Comparison of ENCODE assay signal across 8 cellular contexts in genomic region chr16:88454315-88455057, GRCh38. TPM values are rescaled to one million over a fixed set of nuclear protein-coding genes. Genes with fewer than 3 reads are reported as not detected.
DNase-seq lines count a peak whose midpoint lies in the region; ATAC-seq and TF ChIP-seq lines count a peak whose summit lies in the region.

No MANE protein-coding gene starts in this region.

- H3K36me3 Mint-ChIP-seq in CD8-positive, alpha-beta T cell = peaks cover 3% of the 10 kb centered on the region
- H3K36me3 Mint-ChIP-seq in activated naive CD4-positive, alpha-beta T cell treated with anti-CD3 and anti-CD28 coated beads, Interleukin-2, amount 50 U/mL, for 72 hours = peaks cover 0 to 8% of the 10 kb centered on the region in 2 donors
- peaks cover 0 to 4% of the 10 kb centered on the region in 2 donors for H3K36me3 Mint-ChIP-seq in stimulated activated naive B cell treated with anti-CD40 and anti-IgM and Interleukin-4, amounts not matched to agents 10 μg/mL and 1 μg/mL and 100 μg/mL, for 72 hours

- no peak overlapping the region for H2AFZ ChIP-seq in Karpas-422 (ENCODE audit: low read length)

- no peaks in the 10 kb centered on the region for H3K9me3 ChIP-seq in CD8-positive, alpha-beta T cell (ENCODE audit: low read length)
- H3K9me3 ChIP-seq in Karpas-422 (ENCODE audit: low read length) = no peaks in the 10 kb centered on the region

- no peaks in the 10 kb centered on the region for H3K9me3 Mint-ChIP-seq in CD8-positive, alpha-beta T cell
- no peaks in the 10 kb centered on the region for H3K9me3 Mint-ChIP-seq in activated naive CD4-positive, alpha-beta T cell treated with anti-CD3 and anti-CD28 coated beads, Interleukin-2, amount 50 U/mL, for 72 hours
- no peaks in the 10 kb centered on the region for H3K9me3 Mint-ChIP-seq in stimulated activated naive B cell treated with anti-CD40 and anti-IgM and Interleukin-4, amounts not matched to agents 10 μg/mL and 1 μg/mL and 100 μg/mL, for 72 hours

- H3K36me3 ChIP-seq in CD8-positive, alpha-beta T cell (ENCODE audit: insufficient read depth, low read length) = no peaks in the 10 kb centered on the region
- H3K36me3 ChIP-seq in Karpas-422 (ENCODE audit: insufficient read depth, low read length) = no peaks in the 10 kb centered on the region

- no peaks in the 10 kb centered on the region for H3K79me2 ChIP-seq in Karpas-422 (ENCODE audit: low read length)

- H3K4me2 ChIP-seq in Karpas-422 (ENCODE audit: low read depth, low read length, poor library complexity, severe bottlenecking) = peak overlapping the region; percentile 71

- no peaks in the 10 kb centered on the region for H3K27me3 Mint-ChIP-seq in CD8-positive, alpha-beta T cell (ENCODE audit: low read depth)
- H3K27me3 Mint-ChIP-seq in stimulated activated naive B cell treated with anti-CD40 and anti-IgM and Interleukin-4, amounts not matched to agents 10 μg/mL and 1 μg/mL and 100 μg/mL, for 72 hours = no peaks in the 10 kb centered on the region

- H3K4me1 Mint-ChIP-seq in CD8-positive, alpha-beta T cell (ENCODE audit: low read depth) = peaks cover 32% of the 10 kb centered on the region
- peaks cover 38 to 67% of the 10 kb centered on the region in 2 donors for H3K4me1 Mint-ChIP-seq in stimulated activated naive B cell treated with anti-CD40 and anti-IgM and Interleukin-4, amounts not matched to agents 10 μg/mL and 1 μg/mL and 100 μg/mL, for 72 hours

- intact Hi-C loops in CD8-positive, alpha-beta T cell (cut with DNase I, micrococcal nuclease) = loop anchor here (1.0 to 10.0 kb wide), 7 partner anchors 15 to 718 kb away; partner anchors contain the start of genes APRT (in 1 of the 2), CDH15 (in 1 of the 2), CDT1 (in 1 of the 2) and GALNS (in 1 of the 2)

- no peak for TF ChIP-seq CTCF in CD8-positive, alpha-beta T cell (IDR thresholded peaks at IDR 0.05)

- no peak for ATAC-seq in CD8-positive, alpha-beta T cell
- ATAC-seq in activated naive CD4-positive, alpha-beta T cell treated with anti-CD3 and anti-CD28 coated beads, Interleukin-2, amount 50 U/mL, for 72 hours = peak; percentile 3 to 6
- no peak for ATAC-seq in stimulated activated naive B cell treated with anti-CD40 and anti-IgM and Interleukin-4, amounts not matched to agents 10 μg/mL and 1 μg/mL and 100 μg/mL, for 72 hours (replicated peaks)
- ATAC-seq in HG02623 (IDR thresholded peaks at IDR 0.05; ENCODE audit: unreplicated experiment) = no peak

- H4K20me1 ChIP-seq in Karpas-422 (ENCODE audit: insufficient read depth, low read depth, low read length) = peaks cover 7% of the 10 kb centered on the region; the same call in 1 of the 2 replicates

- peak overlapping the region; percentile 57 for H3K27ac ChIP-seq in CD8-positive, alpha-beta T cell (ENCODE audit: low read depth, low read length)
- no peak overlapping the region for H3K27ac ChIP-seq in Karpas-422 (ENCODE audit: low read length)

- H3K4me1 ChIP-seq in CD8-positive, alpha-beta T cell (ENCODE audit: insufficient read depth, low read length) = peaks cover 39% of the 10 kb centered on the region
- H3K4me1 ChIP-seq in Karpas-422 (ENCODE audit: low read length) = peaks cover 37% of the 10 kb centered on the region

- peak overlapping the region; percentile 93 for H3K27ac Mint-ChIP-seq in CD8-positive, alpha-beta T cell
- peak overlapping the region; percentile 93 to 95 for H3K27ac Mint-ChIP-seq in activated naive CD4-positive, alpha-beta T cell treated with anti-CD3 and anti-CD28 coated beads, Interleukin-2, amount 50 U/mL, for 72 hours
- H3K27ac Mint-ChIP-seq in stimulated activated naive B cell treated with anti-CD40 and anti-IgM and Interleukin-4, amounts not matched to agents 10 μg/mL and 1 μg/mL and 100 μg/mL, for 72 hours = peak overlapping the region; percentile 92

- peak overlapping the region; percentile 72 for H3K4me3 ChIP-seq in CD8-positive, alpha-beta T cell (ENCODE audit: low read depth, low read length)
- H3K4me3 ChIP-seq in Karpas-422 (ENCODE audit: low read length) = peak overlapping the region; percentile 51; the same call in 1 of the 2 replicates

- no peaks in the 10 kb centered on the region for H3K27me3 ChIP-seq in CD8-positive, alpha-beta T cell (ENCODE audit: insufficient read depth, low read length)
- no peaks in the 10 kb centered on the region; the same call in 1 of the 2 replicates for H3K27me3 ChIP-seq in Karpas-422 (ENCODE audit: low read length)

- no peaks in the 10 kb centered on the region for H3K9me2 ChIP-seq in Karpas-422 (replicated peaks; ENCODE audit: insufficient read depth, low read length)

- DNase-seq in CD8-positive, alpha-beta T cell = peak in 6 of 7 experiments; percentile 27 to 73 (median 51)
- DNase-seq in Karpas-422 = no peak
- DNase-seq in activated naive CD4-positive, alpha-beta T cell treated with anti-CD3 and anti-CD28 coated beads, Interleukin-2, amount 50 U/mL, for 72 hours (ENCODE audit: low spot score in 2 of 2) = peak; percentile 65 to 72
- DNase-seq in iris pigment epithelial cell (ENCODE audit: low read depth) = peak; percentile 21
- no peak for DNase-seq in stimulated activated naive B cell treated with anti-CD40 and anti-IgM and Interleukin-4, amounts not matched to agents 10 μg/mL and 1 μg/mL and 100 μg/mL, for 72 hours
- DNase-seq in midbrain (lab: John Stamatoyannopoulos, UW) = no peak
- DNase-seq in AML-193 (lab: John Stamatoyannopoulos, UW) = no peak

- CTCF ChIA-PET in CD8-positive, alpha-beta T cell (lab: Charles Lee) = interaction anchor here (0.8 to 1.9 kb wide), 6 partner anchors 8 to 107 kb away, joined by 3 to 6 read pairs (median 4); no protein-coding TSS in a partner anchor

- 0 out of 2 replicates have a peak overlapping the region, but pooled peaks have one; percentile 20 for H3K9ac ChIP-seq in Karpas-422 (ENCODE audit: low read length)

- peak overlapping the region; percentile 90 for H3K4me3 Mint-ChIP-seq in CD8-positive, alpha-beta T cell
- H3K4me3 Mint-ChIP-seq in stimulated activated naive B cell treated with anti-CD40 and anti-IgM and Interleukin-4, amounts not matched to agents 10 μg/mL and 1 μg/mL and 100 μg/mL, for 72 hours = peak overlapping the region; percentile 83 to 94

- POLR2A ChIA-PET in CD8-positive, alpha-beta T cell (lab: Charles Lee) = interaction anchor here (0.8 to 1.7 kb wide), 5 partner anchors 10 to 1071 kb away, joined by 3 to 5 read pairs (median 3); partner anchors contain the start of gene FBXO31

RNA-seq across cellular contexts. Expression of gene ZFPM1, which starts 1.4 kb away (rescaled TPM):
- total RNA-seq in CD8-positive, alpha-beta T cell = 10 to 100 TPM; 43.4 to 46.5 TPM
- 0.36 and 0.75 TPM in 2 replicates for total RNA-seq in Karpas-422 (2014; rRNA removed; shearing (Covaris generic); ENCODE audit: low replicate concordance)
- 10 to 100 TPM; 15.5 to 25.1 TPM for total RNA-seq in activated naive CD4-positive, alpha-beta T cell treated with anti-CD3 and anti-CD28 coated beads, Interleukin-2, amount 50 U/mL, for 72 hours

Comparison
In these comparisons a context has a peak if more than half of its experiments do, and no peak if none do; other contexts are left out.
1. ATAC-seq: peak in activated naive CD4-positive, alpha-beta T cell treated with anti-CD3 and anti-CD28 coated beads, Interleukin-2, amount 50 U/mL, for 72 hours (2 of 2); none in CD8-positive, alpha-beta T cell (single experiment), stimulated activated naive B cell treated with anti-CD40 and anti-IgM and Interleukin-4, amounts not matched to agents 10 μg/mL and 1 μg/mL and 100 μg/mL, for 72 hours (0 of 2) and HG02623 (single experiment).
2. DNase-seq: peak in CD8-positive, alpha-beta T cell (6 of 7), activated naive CD4-positive, alpha-beta T cell treated with anti-CD3 and anti-CD28 coated beads, Interleukin-2, amount 50 U/mL, for 72 hours (2 of 2) and iris pigment epithelial cell (single experiment); none in Karpas-422 (single experiment), stimulated activated naive B cell treated with anti-CD40 and anti-IgM and Interleukin-4, amounts not matched to agents 10 μg/mL and 1 μg/mL and 100 μg/mL, for 72 hours (single experiment), midbrain (single experiment) and AML-193 (0 of 2).
3. Peak in every context shown above with its lines, with median percentiles within 50 percentile points of each other: H3K27ac Mint-ChIP-seq.